In the genomic region with DNA sequence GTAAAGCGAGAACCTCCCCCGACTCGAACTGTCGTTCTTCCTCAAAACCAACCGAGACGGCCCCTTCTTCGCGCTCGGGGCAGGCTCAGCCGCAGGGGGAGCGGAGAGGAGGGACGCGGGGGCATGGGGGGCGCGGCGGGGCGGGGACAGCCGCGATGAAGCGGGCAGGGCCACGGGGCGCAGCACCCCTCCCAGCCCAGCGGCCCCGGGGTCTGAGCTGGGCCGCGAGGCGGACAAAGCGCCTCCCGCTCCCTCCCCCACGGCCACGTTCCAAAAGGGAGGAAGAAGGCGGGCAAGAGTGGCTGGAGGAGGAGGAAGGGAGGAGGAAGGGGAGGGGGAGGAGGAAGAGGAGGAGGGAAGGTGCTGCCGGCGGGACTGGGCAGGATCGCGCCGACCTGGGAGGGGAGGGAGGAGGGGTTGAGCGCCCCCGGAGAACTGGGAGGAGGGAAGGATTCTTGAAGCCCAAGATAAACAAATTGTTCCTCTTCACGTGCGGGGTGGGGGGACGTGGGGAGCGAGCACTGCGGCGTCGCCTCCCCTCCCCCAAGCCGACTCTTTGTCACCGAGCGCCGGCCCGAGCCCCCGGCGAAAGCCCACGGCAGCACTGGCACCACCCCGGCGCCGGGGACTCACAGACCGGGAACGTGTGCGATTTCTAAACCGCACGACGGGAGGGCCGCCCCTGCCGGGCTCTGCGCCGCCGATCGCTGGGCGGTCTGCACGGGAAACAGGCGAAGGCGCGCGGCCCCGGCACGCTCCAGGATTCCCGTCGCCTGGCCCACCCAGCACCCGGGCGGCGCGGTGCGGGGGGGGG, we compare ENCODE assay signal across 8 cellular contexts.
DNase-seq lines count a peak whose midpoint lies in the region; ATAC-seq lines count a peak whose summit lies in the region.

No MANE protein-coding gene starts in this region.

- DNase-seq in CMK (ENCODE audit: low read depth) (peak; percentile 83), NCI-H748 treated with DMSO at 0.1 percent for 48 hours (lab: John Stamatoyannopoulos, UW) (peak; percentile 53), cortex of kidney (lab: John Stamatoyannopoulos, UW) (peak; percentile 61), kidney glomerular epithelial cell (lab: John Stamatoyannopoulos, UW) (peak; percentile 81)
- DNase-seq in activated CD4-positive, alpha-beta T cell treated with anti-CD3 and anti-CD28 coated beads, Interleukin-2, amount 50 U/mL, for 1 hour, result peak; percentile 41
- peak; percentile 31 for DNase-seq in stimulated activated CD4-positive, alpha-beta T cell treated with anti-CD3 and anti-CD28 coated beads, Interleukin-12 subunit alpha, Interleukin-12 subunit beta, amount 100 ng/mL, for 4 hours

- ATAC-seq in HG03432 (IDR thresholded peaks at IDR 0.05; ENCODE audit: unreplicated experiment), result peak; percentile 33
- no peak for ATAC-seq in HG02884 (IDR thresholded peaks at IDR 0.05; ENCODE audit: unreplicated experiment)

Comparison
In these comparisons a context has a peak if more than half of its experiments do, and no peak if none do; other contexts are left out.
1. DNase-seq: peak in every context shown above with its lines; median percentile 83 in CMK; 81 in kidney glomerular epithelial cell; 61 in cortex of kidney; 53 in NCI-H748 treated with DMSO at 0.1 percent for 48 hours; 41 in activated CD4-positive, alpha-beta T cell treated with anti-CD3 and anti-CD28 coated beads, Interleukin-2, amount 50 U/mL, for 1 hour; 31 in stimulated activated CD4-positive, alpha-beta T cell treated with anti-CD3 and anti-CD28 coated beads, Interleukin-12 subunit alpha, Interleukin-12 subunit beta, amount 100 ng/mL, for 4 hours.